Comparison of ENCODE assay signal across 10 cellular contexts in genomic region chr4:103012085-103012484, GRCh38. TPM values are rescaled to one million over a fixed set of nuclear protein-coding genes. Genes with fewer than 3 reads are reported as not detected.
A peak's percentile ranks its signal among the peaks of the same experiment; 100 is the strongest.
DNase-seq lines count a peak whose midpoint lies in the region; ATAC-seq and TF ChIP-seq lines count a peak whose summit lies in the region.
"Had no signal": no experiment of that assay in that cellular context is flagged by ENCODE, and none has a peak within 500 bp of the region (broad histone marks: within the 10 kb centered on the region; RNA-seq: fewer than 3 reads in every experiment).

No MANE protein-coding gene starts in this region.

- H3K36me3 Mint-ChIP-seq in brain = no peaks in the 10 kb centered on the region
- H3K36me3 Mint-ChIP-seq in endodermal cell (ENCODE audit: low read depth) = no peaks in the 10 kb centered on the region

- no peak for ATAC-seq in GM18909 (IDR thresholded peaks at IDR 0.05; ENCODE audit: poor library complexity, unreplicated experiment)

- no peak overlapping the region for H3K23ac ChIP-seq in trophoblast cell (ENCODE audit: low read length)

- TF ChIP-seq CTCF in brain (conservative IDR thresholded peaks at IDR 0.05) (no peak), right atrium auricular region (IDR thresholded peaks at IDR 0.05) (no peak), stomach (IDR thresholded peaks at IDR 0.05) (no peak), endodermal cell (conservative IDR thresholded peaks at IDR 0.05) (no peak)

- peaks cover 13% of the 10 kb centered on the region for H3K4me1 ChIP-seq in GM23248 (ENCODE audit: insufficient read depth)
- H3K4me1 ChIP-seq in right atrium auricular region = peaks cover 0 to 21% of the 10 kb centered on the region in 2 donors
- H3K4me1 ChIP-seq in stomach = peaks cover 8 to 24% (median 19%) of the 10 kb centered on the region in 4 donors
- peaks cover 0 to 2% of the 10 kb centered on the region in 2 experiments for H3K4me1 ChIP-seq in trophoblast cell (ENCODE audit: control insufficient read depth in 1 of 2, insufficient read depth in 2 of 2, low read length in 2 of 2)
- H3K4me1 ChIP-seq in endodermal cell (ENCODE audit: control insufficient read depth, insufficient read depth, low read length) = no peaks in the 10 kb centered on the region

- peaks cover 14% of the 10 kb centered on the region for H3K4me1 Mint-ChIP-seq in brain
- no peaks in the 10 kb centered on the region for H3K4me1 Mint-ChIP-seq in endodermal cell

- H2AK5ac ChIP-seq in trophoblast cell (ENCODE audit: low read length) = no peak overlapping the region

- WGBS in GM23248 (ENCODE audit: low coverage in 1 of 2, low lambda C conversion rate in 2 of 2, missing lambda C conversion rate in 2 of 2), 2 experiments = 81 to 85% methylated on average over 1 of the region's 1 CpG
- WGBS in stomach, 5 donors = 24 to 67% (median 46%) methylated on average over 1 of the region's 1 CpG
- WGBS in trophoblast cell (ENCODE audit: extremely low coverage, insufficient coverage, insufficient read length) = no CpG with 5 or more reads among the region's 1 CpG
- WGBS in endodermal cell (ENCODE audit: insufficient coverage in 1 of 2, insufficient read length in 1 of 2), 2 experiments = 86 to 91% methylated on average over 1 of the region's 1 CpG

- no peak for TF ChIP-seq EP300 in stomach (IDR thresholded peaks at IDR 0.05)

- H4K20me1 ChIP-seq in GM23248 (ENCODE audit: insufficient read depth) = no peaks in the 10 kb centered on the region

- H3K36me3 ChIP-seq in GM23248 (ENCODE audit: low read depth) (no peaks in the 10 kb centered on the region), right atrium auricular region (no peaks in the 10 kb centered on the region), stomach (no peaks in the 10 kb centered on the region), trophoblast cell (ENCODE audit: control insufficient read depth in 1 of 2, insufficient read depth in 2 of 2, low read length in 2 of 2) (no peaks in the 10 kb centered on the region), endodermal cell (ENCODE audit: control insufficient read depth, insufficient read depth, low read length) (no peaks in the 10 kb centered on the region)

- no peak for TF ChIP-seq POLR2A in stomach (IDR thresholded peaks at IDR 0.05)

- H4K12ac ChIP-seq in trophoblast cell (ENCODE audit: low read depth, low read length) = no peak overlapping the region

- H3K9me2 ChIP-seq in GM23248 (ENCODE audit: insufficient read depth) = no peaks in the 10 kb centered on the region

- H3K27me3 ChIP-seq in GM23248 (replicated peaks; ENCODE audit: insufficient read depth) (no peaks in the 10 kb centered on the region), right atrium auricular region (no peaks in the 10 kb centered on the region), stomach (no peaks in the 10 kb centered on the region), trophoblast cell (ENCODE audit: insufficient read depth, low read length) (no peaks in the 10 kb centered on the region), endodermal cell (ENCODE audit: control insufficient read depth, insufficient read depth, low read length, poor library complexity, severe bottlenecking) (peaks cover 9% of the 10 kb centered on the region)

- no peak overlapping the region for H3K4ac ChIP-seq in trophoblast cell (ENCODE audit: low read depth, low read length)

- no peak overlapping the region for H3K18ac ChIP-seq in trophoblast cell (ENCODE audit: low read length)

- H4K8ac ChIP-seq in trophoblast cell (ENCODE audit: low read depth, low read length) = no peak overlapping the region

- H3K27ac ChIP-seq in GM23248 (peak overlapping the region; percentile 13; the same call in 1 of the 2 replicates), right atrium auricular region (peak overlapping the region; percentile 14 to 57), stomach (peak overlapping the region in 4 of 5 donors; percentile 32 to 80 (median 70)), trophoblast cell (ENCODE audit: low read depth, low read length) (no peak overlapping the region), endodermal cell (ENCODE audit: low read depth, low read length) (no peak overlapping the region)

- H3K14ac ChIP-seq in trophoblast cell (ENCODE audit: low read length) = no peak overlapping the region

- H3K27me3 Mint-ChIP-seq in brain = no peaks in the 10 kb centered on the region
- H3K27me3 Mint-ChIP-seq in endodermal cell (ENCODE audit: insufficient read depth) = no peaks in the 10 kb centered on the region

- DNase-seq in GM23248 (peak; percentile 87), right atrium auricular region (ENCODE audit: low spot score) (no peak), stomach (no peak), trophoblast cell (no peak), endodermal cell (no peak)
- DNase-seq in stimulated activated CD4-positive, alpha-beta T cell treated with anti-CD3 and anti-CD28 coated beads, Interleukin-2, amount 100 ng/mL, for 48 hours = no peak
- DNase-seq: effector CD8-positive, alpha-beta T cell; HCEC 1CT had no signal

- H2BK120ac ChIP-seq in trophoblast cell (ENCODE audit: insufficient read depth, low read length, poor library complexity) = no peak overlapping the region

- H3K79me1 ChIP-seq in trophoblast cell (ENCODE audit: low read length) = no peaks in the 10 kb centered on the region

- no peak overlapping the region for H3K4me3 Mint-ChIP-seq in brain
- no peak overlapping the region for H3K4me3 Mint-ChIP-seq in endodermal cell

- H3F3A ChIP-seq in GM23248 (ENCODE audit: insufficient read depth) = peaks cover 15% of the 10 kb centered on the region; the same call in 1 of the 2 replicates

- H3K79me2 ChIP-seq in GM23248 (ENCODE audit: insufficient read depth) (no peaks in the 10 kb centered on the region), trophoblast cell (ENCODE audit: control insufficient read depth, insufficient read depth, low read length, poor library complexity) (no peaks in the 10 kb centered on the region)

- H3K4me3 ChIP-seq in GM23248 (no peak overlapping the region), right atrium auricular region (no peak overlapping the region), stomach (no peak overlapping the region), trophoblast cell (ENCODE audit: low read depth, low read length) (no peak overlapping the region), endodermal cell (ENCODE audit: low read length) (no peak overlapping the region)

- H2AFZ ChIP-seq in GM23248 (no peak overlapping the region), trophoblast cell (ENCODE audit: insufficient read depth, low read length, poor library complexity) (no peak overlapping the region)

- H3K9me3 ChIP-seq in GM23248 (ENCODE audit: low read depth) (no peaks in the 10 kb centered on the region), right atrium auricular region (no peaks in the 10 kb centered on the region), stomach (no peaks in the 10 kb centered on the region), trophoblast cell (ENCODE audit: insufficient read depth, low read depth, low read length) (no peaks in the 10 kb centered on the region), endodermal cell (ENCODE audit: control insufficient read depth, low read length) (no peaks in the 10 kb centered on the region)

- H3K9me3 Mint-ChIP-seq in brain = no peaks in the 10 kb centered on the region
- H3K9me3 Mint-ChIP-seq in endodermal cell = no peaks in the 10 kb centered on the region

- intact Hi-C loops in stomach (cut with DNase I; ENCODE audit: low total_unique reads) = no loop called here

- H3K9ac ChIP-seq in GM23248 (no peak overlapping the region), trophoblast cell (ENCODE audit: low read length) (no peak overlapping the region), endodermal cell (ENCODE audit: extremely low read depth, low read length, poor library complexity, severe bottlenecking) (no peak overlapping the region)

- no peak overlapping the region for H2BK12ac ChIP-seq in trophoblast cell (ENCODE audit: low read length)

- H2BK5ac ChIP-seq in trophoblast cell (ENCODE audit: low read depth, low read length, poor library complexity) = no peak overlapping the region

- H3K27ac Mint-ChIP-seq in brain = peak overlapping the region in 3 of 5 experiments; percentile 54 to 80 (median 64)
- no peak overlapping the region for H3K27ac Mint-ChIP-seq in endodermal cell

- no peak overlapping the region for H4K91ac ChIP-seq in trophoblast cell (ENCODE audit: low read depth, low read length)

- H3K4me2 ChIP-seq in GM23248 (ENCODE audit: unreplicated experiment) (peak overlapping the region; percentile 30), trophoblast cell (ENCODE audit: low read length) (no peak overlapping the region)

- in situ Hi-C loops in GM23248 (cut with MboI) = no loop called here

RNA-seq across cellular contexts. Expression of gene SLC9B1, which starts 7.4 kb away (rescaled TPM):
- not detected in 2 replicates for total RNA-seq in GM23248 (2014; rRNA removed; shearing (Covaris generic))
- polyA plus RNA-seq in GM23248 (2016; fragmentation: Nextera tagmentation; extraction: Ambion mirVana) = 0.19 and 0.51 TPM in 2 replicates
- 1.2 TPM for polyA plus RNA-seq in brain (ENCODE audit: insufficient read depth, low read depth, low replicate concordance)
- 1 to 10 TPM in 1 of 2 donors, not detected in 1; 3.3 TPM for total RNA-seq in right atrium auricular region
- total RNA-seq in stomach = 10 to 100 TPM in 1 of 5 donors, 1 to 10 TPM in 1, not detected in 3; 3.7 to 21.4 TPM
- polyA plus RNA-seq in stomach = under 1 TPM in 1 of 3 donors, not detected in 2; 0.15 TPM
- polyA plus RNA-seq in trophoblast cell (2013) = 0.40 TPM in 2 replicates
- total RNA-seq in endodermal cell = 1 to 10 TPM; 1.4 TPM
- polyA plus RNA-seq in endodermal cell (2013, experiment 1 of 2) = 2.0 TPM
- polyA plus RNA-seq in endodermal cell (2013, experiment 2 of 2) = 0.91 TPM

Comparison
In these comparisons a context has a peak if more than half of its experiments do, and no peak if none do; other contexts are left out.
1. H3K27ac ChIP-seq: peak in GM23248 (single experiment), right atrium auricular region (2 of 2) and stomach (4 of 5); none in trophoblast cell (single experiment) and endodermal cell (single experiment).